In genomic region chr10:5891009-5891408, GRCh38 we compare ENCODE assay signal across 8 cellular contexts. TPM values are rescaled to one million over a fixed set of nuclear protein-coding genes. Genes with fewer than 3 reads are reported as not detected.
DNase-seq lines count a peak whose midpoint lies in the region; ATAC-seq and TF ChIP-seq lines count a peak whose summit lies in the region.

No MANE protein-coding gene starts in this region.

- TF ChIP-seq CTCF in GM12875 (IDR thresholded peaks at IDR 0.05; ENCODE audit: borderline replicate concordance, insufficient read depth, low read depth, low read length) = no peak

- H3K4me1 ChIP-seq in rectal smooth muscle tissue (ENCODE audit: control insufficient read depth, insufficient read depth, low read length) = peaks cover 16% of the 10 kb centered on the region

- no peaks in the 10 kb centered on the region for H3K27me3 Mint-ChIP-seq in T-helper 17 cell

- H3K4me3 Mint-ChIP-seq in T-helper 17 cell = peak overlapping the region; percentile 93

- H3K36me3 Mint-ChIP-seq in T-helper 17 cell (ENCODE audit: low read depth) = peaks cover 2% of the 10 kb centered on the region

- peaks cover 51% of the 10 kb centered on the region for H3K4me1 Mint-ChIP-seq in T-helper 17 cell

- H3K9me3 ChIP-seq in T-helper 17 cell (ENCODE audit: control insufficient read depth, low read length, poor library complexity, severe bottlenecking) = no peaks in the 10 kb centered on the region

- peak overlapping the region; percentile 92 for H3K27ac Mint-ChIP-seq in T-helper 17 cell

- peak overlapping the region; percentile 91 for H3K9ac ChIP-seq in rectal smooth muscle tissue (ENCODE audit: low read length)

- DNase-seq in T-helper 17 cell = no peak
- peak; percentile 7 for DNase-seq in fibroblast of peridontal ligament (ENCODE audit: extremely low read depth)
- DNase-seq in NCI-H82 treated with DMSO at 0.1 percent for 48 hours (lab: John Stamatoyannopoulos, UW; ENCODE audit: unreplicated experiment) = no peak
- DNase-seq in NCI-H526 (lab: John Stamatoyannopoulos, UW) = no peak

- H3K36me3 ChIP-seq in rectal smooth muscle tissue (ENCODE audit: control insufficient read depth, insufficient read depth, low read length) = peaks cover 8% of the 10 kb centered on the region

- no peak overlapping the region for H3K27ac ChIP-seq in rectal smooth muscle tissue (ENCODE audit: low read depth, low read length)

- peak overlapping the region; percentile 89 for H3K4me3 ChIP-seq in GM12875 (ENCODE audit: low read depth, low read length)
- peak overlapping the region; percentile 91 for H3K4me3 ChIP-seq in rectal smooth muscle tissue (ENCODE audit: low read length)

- ATAC-seq in T-helper 17 cell (no peak), esophagus mucosa (no peak), GM19397 (IDR thresholded peaks at IDR 0.05; ENCODE audit: unreplicated experiment) (no peak)

- no peaks in the 10 kb centered on the region for H3K27me3 ChIP-seq in rectal smooth muscle tissue (ENCODE audit: control insufficient read depth, insufficient read depth, low read length)

RNA-seq across cellular contexts. Expression of gene FBH1, which starts 1.0 kb away (rescaled TPM):
- total RNA-seq in T-helper 17 cell = 10 to 100 TPM; 51.6 to 69.0 TPM
- total RNA-seq in esophagus mucosa = 35.3 TPM

RNA-seq across cellular contexts. Expression of gene ANKRD16, which starts 1.3 kb away (rescaled TPM):
- total RNA-seq in T-helper 17 cell (1 to 10 TPM; 3.2 to 4.0 TPM), esophagus mucosa (5.2 TPM)
